ENCODE assay signal across 1 cellular context in the genomic region with DNA sequence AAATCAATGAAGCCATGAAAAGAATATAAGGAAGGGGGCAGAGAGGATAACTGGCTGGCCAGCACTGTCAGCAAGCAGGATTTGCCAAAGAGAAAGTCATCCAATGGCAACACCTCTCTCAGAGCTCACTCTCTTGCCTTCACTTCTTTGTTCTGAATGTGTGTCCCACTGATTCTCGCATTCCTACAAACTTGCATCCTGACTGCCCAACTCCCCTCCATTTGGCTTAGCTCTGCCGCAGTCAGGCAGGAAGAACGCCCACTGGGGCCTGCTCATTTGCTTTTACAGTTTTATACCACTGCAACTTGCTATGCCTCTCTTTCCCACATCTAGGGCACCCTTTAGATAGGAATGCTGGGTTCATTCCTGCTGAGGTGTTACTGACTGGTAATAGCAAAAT.
TF ChIP-seq lines count a peak whose summit lies in the region.

No MANE protein-coding gene starts in this region.

TF ChIP-seq in WTC11, 78 proteins besides CTCF, POLR2A, EP300 and RAD21 (continued from another document):
- TF ChIP-seq, protein P1, sequence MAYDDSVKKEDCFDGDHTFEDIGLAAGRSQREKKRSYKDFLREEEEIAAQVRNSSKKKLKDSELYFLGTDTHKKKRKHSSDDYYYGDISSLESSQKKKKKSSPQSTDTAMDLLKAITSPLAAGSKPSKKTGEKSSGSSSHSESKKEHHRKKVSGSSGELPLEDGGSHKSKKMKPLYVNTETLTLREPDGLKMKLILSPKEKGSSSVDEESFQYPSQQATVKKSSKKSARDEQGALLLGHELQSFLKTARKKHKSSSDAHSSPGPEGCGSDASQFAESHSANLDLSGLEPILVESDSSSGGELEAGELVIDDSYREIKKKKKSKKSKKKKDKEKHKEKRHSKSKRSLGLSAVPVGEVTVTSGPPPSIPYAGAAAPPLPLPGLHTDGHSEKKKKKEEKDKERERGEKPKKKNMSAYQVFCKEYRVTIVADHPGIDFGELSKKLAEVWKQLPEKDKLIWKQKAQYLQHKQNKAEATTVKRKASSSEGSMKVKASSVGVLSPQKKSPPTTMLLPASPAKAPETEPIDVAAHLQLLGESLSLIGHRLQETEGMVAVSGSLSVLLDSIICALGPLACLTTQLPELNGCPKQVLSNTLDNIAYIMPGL (CRISPR knock-in tag; IDR thresholded peaks at IDR 0.05) = no peak
- TF ChIP-seq NR3C1 (CRISPR knock-in tag; conservative IDR thresholded peaks at IDR 0.05; ENCODE audit: low read depth) = no peak
- TF ChIP-seq, protein P2, sequence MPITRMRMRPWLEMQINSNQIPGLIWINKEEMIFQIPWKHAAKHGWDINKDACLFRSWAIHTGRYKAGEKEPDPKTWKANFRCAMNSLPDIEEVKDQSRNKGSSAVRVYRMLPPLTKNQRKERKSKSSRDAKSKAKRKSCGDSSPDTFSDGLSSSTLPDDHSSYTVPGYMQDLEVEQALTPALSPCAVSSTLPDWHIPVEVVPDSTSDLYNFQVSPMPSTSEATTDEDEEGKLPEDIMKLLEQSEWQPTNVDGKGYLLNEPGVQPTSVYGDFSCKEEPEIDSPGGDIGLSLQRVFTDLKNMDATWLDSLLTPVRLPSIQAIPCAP (CRISPR knock-in tag; IDR thresholded peaks at IDR 0.05) = no peak
- TF ChIP-seq, protein P3, sequence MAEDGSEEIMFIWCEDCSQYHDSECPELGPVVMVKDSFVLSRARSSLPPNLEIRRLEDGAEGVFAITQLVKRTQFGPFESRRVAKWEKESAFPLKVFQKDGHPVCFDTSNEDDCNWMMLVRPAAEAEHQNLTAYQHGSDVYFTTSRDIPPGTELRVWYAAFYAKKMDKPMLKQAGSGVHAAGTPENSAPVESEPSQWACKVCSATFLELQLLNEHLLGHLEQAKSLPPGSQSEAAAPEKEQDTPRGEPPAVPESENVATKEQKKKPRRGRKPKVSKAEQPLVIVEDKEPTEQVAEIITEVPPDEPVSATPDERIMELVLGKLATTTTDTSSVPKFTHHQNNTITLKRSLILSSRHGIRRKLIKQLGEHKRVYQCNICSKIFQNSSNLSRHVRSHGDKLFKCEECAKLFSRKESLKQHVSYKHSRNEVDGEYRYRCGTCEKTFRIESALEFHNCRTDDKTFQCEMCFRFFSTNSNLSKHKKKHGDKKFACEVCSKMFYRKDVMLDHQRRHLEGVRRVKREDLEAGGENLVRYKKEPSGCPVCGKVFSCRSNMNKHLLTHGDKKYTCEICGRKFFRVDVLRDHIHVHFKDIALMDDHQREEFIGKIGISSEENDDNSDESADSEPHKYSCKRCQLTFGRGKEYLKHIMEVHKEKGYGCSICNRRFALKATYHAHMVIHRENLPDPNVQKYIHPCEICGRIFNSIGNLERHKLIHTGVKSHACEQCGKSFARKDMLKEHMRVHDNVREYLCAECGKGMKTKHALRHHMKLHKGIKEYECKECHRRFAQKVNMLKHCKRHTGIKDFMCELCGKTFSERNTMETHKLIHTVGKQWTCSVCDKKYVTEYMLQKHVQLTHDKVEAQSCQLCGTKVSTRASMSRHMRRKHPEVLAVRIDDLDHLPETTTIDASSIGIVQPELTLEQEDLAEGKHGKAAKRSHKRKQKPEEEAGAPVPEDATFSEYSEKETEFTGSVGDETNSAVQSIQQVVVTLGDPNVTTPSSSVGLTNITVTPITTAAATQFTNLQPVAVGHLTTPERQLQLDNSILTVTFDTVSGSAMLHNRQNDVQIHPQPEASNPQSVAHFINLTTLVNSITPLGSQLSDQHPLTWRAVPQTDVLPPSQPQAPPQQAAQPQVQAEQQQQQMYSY (CRISPR knock-in tag; IDR thresholded peaks at IDR 0.05) = no peak
- TF ChIP-seq, protein P4, sequence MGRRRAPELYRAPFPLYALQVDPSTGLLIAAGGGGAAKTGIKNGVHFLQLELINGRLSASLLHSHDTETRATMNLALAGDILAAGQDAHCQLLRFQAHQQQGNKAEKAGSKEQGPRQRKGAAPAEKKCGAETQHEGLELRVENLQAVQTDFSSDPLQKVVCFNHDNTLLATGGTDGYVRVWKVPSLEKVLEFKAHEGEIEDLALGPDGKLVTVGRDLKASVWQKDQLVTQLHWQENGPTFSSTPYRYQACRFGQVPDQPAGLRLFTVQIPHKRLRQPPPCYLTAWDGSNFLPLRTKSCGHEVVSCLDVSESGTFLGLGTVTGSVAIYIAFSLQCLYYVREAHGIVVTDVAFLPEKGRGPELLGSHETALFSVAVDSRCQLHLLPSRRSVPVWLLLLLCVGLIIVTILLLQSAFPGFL (CRISPR knock-in tag; IDR thresholded peaks at IDR 0.05; ENCODE audit: borderline replicate concordance) = no peak
TF ChIP-seq in WTC11: peak in this region for 3.
